ENCODE assay signal across 8 cellular contexts in the genomic region with DNA sequence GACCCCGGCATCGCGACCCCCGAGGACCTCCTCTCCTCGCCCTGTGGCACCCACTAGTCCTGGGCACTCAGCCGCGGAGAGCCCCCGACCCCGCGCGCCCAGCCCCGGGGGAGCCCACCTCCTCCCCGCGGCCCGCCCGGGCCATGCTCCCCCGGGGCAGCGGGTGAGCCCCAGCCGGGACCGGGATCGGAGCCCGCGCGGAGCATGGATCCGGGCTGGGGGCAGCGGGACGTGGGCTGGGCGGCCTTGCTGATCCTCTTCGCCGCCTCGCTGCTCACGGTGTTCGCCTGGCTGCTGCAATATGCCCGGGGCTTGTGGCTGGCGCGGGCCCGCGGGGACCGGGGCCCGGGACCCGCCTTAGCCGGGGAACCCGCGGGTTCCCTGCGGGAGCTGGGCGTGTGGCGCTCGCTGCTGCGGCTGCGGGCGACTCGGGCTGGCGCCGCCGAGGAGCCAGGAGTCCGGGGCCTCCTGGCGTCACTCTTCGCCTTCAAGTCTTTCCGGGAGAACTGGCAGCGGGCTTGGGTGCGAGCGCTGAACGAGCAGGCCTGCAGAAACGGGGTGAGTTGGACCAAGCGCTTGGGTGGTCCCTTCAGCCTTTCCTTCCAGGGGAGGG. TPM values are rescaled to one million over a fixed set of nuclear protein-coding genes. Genes with fewer than 3 reads are reported as not detected.
A peak's percentile ranks its signal among the peaks of the same experiment; 100 is the strongest.
DNase-seq lines count a peak whose midpoint lies in the region; ATAC-seq and TF ChIP-seq lines count a peak whose summit lies in the region.

No MANE protein-coding gene starts in this region.

- no peaks in the 10 kb centered on the region for H3K27me3 ChIP-seq in cardiac muscle cell

- no peak for DNase-seq in activated naive CD4-positive, alpha-beta T cell treated with anti-CD3 and anti-CD28 coated beads, Interleukin-2, amount 50 U/mL, for 16 hours
- DNase-seq in activated CD8-positive, alpha-beta T cell treated with anti-CD3 and anti-CD28 coated beads for 36 hours: no peak
- DNase-seq in cardiac muscle cell (ENCODE audit: low read depth in 1 of 2, low spot score in 1 of 2) (peak in 1 of 2 donors; percentile 42), retinal pigment epithelial cell (ENCODE audit: low read depth) (no peak), DMS114 treated with DMSO at 0.1 percent for 48 hours (lab: John Stamatoyannopoulos, UW; ENCODE audit: unreplicated experiment) (no peak)

- H3K9me3 ChIP-seq in cardiac muscle cell (ENCODE audit: low read depth): no peaks in the 10 kb centered on the region

- H3K9me3 Mint-ChIP-seq in activated naive CD4-positive, alpha-beta T cell treated with anti-CD3 and anti-CD28 coated beads, Interleukin-2, amount 50 U/mL, for 24 hours: no peaks in the 10 kb centered on the region
- no peaks in the 10 kb centered on the region for H3K9me3 Mint-ChIP-seq in activated CD8-positive, alpha-beta T cell treated with anti-CD3 and anti-CD28 coated beads for 36 hours

- peaks cover 52% of the 10 kb centered on the region for H3K4me1 Mint-ChIP-seq in activated naive CD4-positive, alpha-beta T cell treated with anti-CD3 and anti-CD28 coated beads, Interleukin-2, amount 50 U/mL, for 24 hours
- H3K4me1 Mint-ChIP-seq in activated CD8-positive, alpha-beta T cell treated with anti-CD3 and anti-CD28 coated beads for 36 hours (ENCODE audit: low read depth): peaks cover 37% of the 10 kb centered on the region

- no peak for TF ChIP-seq CTCF in activated CD8-positive, alpha-beta T cell treated with anti-CD3 and anti-CD28 coated beads for 36 hours (IDR thresholded peaks at IDR 0.05)
- TF ChIP-seq CTCF in cardiac muscle cell (IDR thresholded peaks at IDR 0.05; ENCODE audit: low read depth, low read length): no peak
- TF ChIP-seq CTCF in retinal pigment epithelial cell (conservative IDR thresholded peaks at IDR 0.05; ENCODE audit: low read depth, low read length): no peak

- H3K27ac Mint-ChIP-seq in activated naive CD4-positive, alpha-beta T cell treated with anti-CD3 and anti-CD28 coated beads, Interleukin-2, amount 50 U/mL, for 24 hours: peak overlapping the region; percentile 82
- H3K27ac Mint-ChIP-seq in activated CD8-positive, alpha-beta T cell treated with anti-CD3 and anti-CD28 coated beads for 36 hours: peak overlapping the region; percentile 75

- H3K4me3 Mint-ChIP-seq in activated naive CD4-positive, alpha-beta T cell treated with anti-CD3 and anti-CD28 coated beads, Interleukin-2, amount 50 U/mL, for 24 hours: peak overlapping the region; percentile 94
- H3K4me3 Mint-ChIP-seq in activated CD8-positive, alpha-beta T cell treated with anti-CD3 and anti-CD28 coated beads for 36 hours: peak overlapping the region; percentile 85

- intact Hi-C loops in activated CD8-positive, alpha-beta T cell treated with anti-CD3 and anti-CD28 coated beads for 36 hours (cut with micrococcal nuclease): no loop called here

- H3K36me3 Mint-ChIP-seq in activated naive CD4-positive, alpha-beta T cell treated with anti-CD3 and anti-CD28 coated beads, Interleukin-2, amount 50 U/mL, for 24 hours: peaks cover 6% of the 10 kb centered on the region
- H3K36me3 Mint-ChIP-seq in activated CD8-positive, alpha-beta T cell treated with anti-CD3 and anti-CD28 coated beads for 36 hours (ENCODE audit: low read depth): peaks cover 9% of the 10 kb centered on the region

- POLR2A ChIA-PET in activated CD8-positive, alpha-beta T cell treated with anti-CD3 and anti-CD28 coated beads for 36 hours (lab: Charles Lee): interaction anchor here (0.6 to 9.7 kb wide), 10 partner anchors 8 to 92 kb away, joined by 3 to 107 read pairs (median 6); a partner anchor contains a TSS

- H3K4me3 ChIP-seq in cardiac muscle cell (peak overlapping the region; percentile 90), retinal pigment epithelial cell (ENCODE audit: low read length) (peak overlapping the region; percentile 77)

- no peaks in the 10 kb centered on the region for H3K36me3 ChIP-seq in cardiac muscle cell

- H3K4me1 ChIP-seq in cardiac muscle cell (ENCODE audit: low read depth): peaks cover 5% of the 10 kb centered on the region

- H3K27me3 Mint-ChIP-seq in activated naive CD4-positive, alpha-beta T cell treated with anti-CD3 and anti-CD28 coated beads, Interleukin-2, amount 50 U/mL, for 24 hours: no peaks in the 10 kb centered on the region
- no peaks in the 10 kb centered on the region for H3K27me3 Mint-ChIP-seq in activated CD8-positive, alpha-beta T cell treated with anti-CD3 and anti-CD28 coated beads for 36 hours

- peak; percentile 24 for ATAC-seq in HG02981 (IDR thresholded peaks at IDR 0.05; ENCODE audit: unreplicated experiment)
- ATAC-seq in activated CD8-positive, alpha-beta T cell treated with anti-CD3 and anti-CD28 coated beads for 36 hours: peak; percentile 4
- no peak for ATAC-seq in GM21786 (IDR thresholded peaks at IDR 0.05; ENCODE audit: unreplicated experiment)

- CTCF ChIA-PET in activated CD8-positive, alpha-beta T cell treated with anti-CD3 and anti-CD28 coated beads for 36 hours (lab: Charles Lee): interaction anchor here (0.9 to 1.5 kb wide), 6 partner anchors 8 to 215 kb away, joined by 3 to 4 read pairs (median 3); a partner anchor contains a TSS

- no peak overlapping the region for H3K27ac ChIP-seq in cardiac muscle cell

RNA-seq across cellular contexts. Expression of a gene that starts 0.5 kb away (rescaled TPM):
- total RNA-seq in activated CD8-positive, alpha-beta T cell treated with anti-CD3 and anti-CD28 coated beads for 36 hours: 10 to 100 TPM; 14.2 to 17.7 TPM
- total RNA-seq in cardiac muscle cell: 16.4 and 20.8 TPM in 2 replicates
- 11.1 and 14.8 TPM in 2 replicates for polyA plus RNA-seq in cardiac muscle cell

RNA-seq across cellular contexts. Expression of a gene that starts 6.0 kb away (rescaled TPM):
- total RNA-seq in activated CD8-positive, alpha-beta T cell treated with anti-CD3 and anti-CD28 coated beads for 36 hours: 10 to 100 TPM; 51.1 to 52.2 TPM
- total RNA-seq in cardiac muscle cell: 31.4 and 36.0 TPM in 2 replicates
- polyA plus RNA-seq in cardiac muscle cell: 57.9 and 77.3 TPM in 2 replicates

RNA-seq across cellular contexts. Expression of a gene that starts 13.7 kb away (rescaled TPM):
- total RNA-seq in activated CD8-positive, alpha-beta T cell treated with anti-CD3 and anti-CD28 coated beads for 36 hours: 10 to 100 TPM; 23.9 to 26.5 TPM
- total RNA-seq in cardiac muscle cell: 21.6 and 28.2 TPM in 2 replicates
- polyA plus RNA-seq in cardiac muscle cell: 33.2 and 34.1 TPM in 2 replicates

RNA-seq across cellular contexts. Expression of a gene that starts 23.0 kb away (rescaled TPM):
- 10 to 100 TPM; 33.6 to 36.1 TPM for total RNA-seq in activated CD8-positive, alpha-beta T cell treated with anti-CD3 and anti-CD28 coated beads for 36 hours
- 9.6 and 17.2 TPM in 2 replicates for total RNA-seq in cardiac muscle cell
- 55.2 and 92.9 TPM in 2 replicates for polyA plus RNA-seq in cardiac muscle cell

RNA-seq across cellular contexts. Expression of a gene that starts 40.0 kb away (rescaled TPM):
- total RNA-seq in activated CD8-positive, alpha-beta T cell treated with anti-CD3 and anti-CD28 coated beads for 36 hours: 10 to 100 TPM; 17.1 to 17.2 TPM
- 22.1 and 34.1 TPM in 2 replicates for total RNA-seq in cardiac muscle cell
- 22.3 and 23.7 TPM in 2 replicates for polyA plus RNA-seq in cardiac muscle cell
